10 cellular contexts compared by ENCODE assay signal in genomic region chr11:11731311-11732083, GRCh38.
DNase-seq lines count a peak whose midpoint lies in the region; ATAC-seq and TF ChIP-seq lines count a peak whose summit lies in the region.
"Had no signal": no experiment of that assay in that cellular context is flagged by ENCODE, and none has a peak within 500 bp of the region (broad histone marks: within the 10 kb centered on the region; RNA-seq: fewer than 3 reads in every experiment).

No MANE protein-coding gene starts in this region.

- TF ChIP-seq CTCF in fibroblast of lung (conservative IDR thresholded peaks at IDR 0.05 in 1 of 2, IDR thresholded peaks at IDR 0.05 in 1 of 2; ENCODE audit: low read depth in 1 of 2, low read length in 2 of 2): no peak
- TF ChIP-seq CTCF in ascending aorta (IDR thresholded peaks at IDR 0.05): no peak

- intact Hi-C loops in ascending aorta (cut with DNase I): no loop called here

- H3K27me3 ChIP-seq in fibroblast of lung (ENCODE audit: control insufficient read depth, insufficient read depth, low read length): peaks cover 4% of the 10 kb centered on the region
- H3K27me3 ChIP-seq in ascending aorta: no peaks in the 10 kb centered on the region

- no peaks in the 10 kb centered on the region for H3K4me1 ChIP-seq in fibroblast of lung (ENCODE audit: control insufficient read depth, extremely low read depth, insufficient read depth, low read length)
- no peaks in the 10 kb centered on the region for H3K4me1 ChIP-seq in ascending aorta

- no peaks in the 10 kb centered on the region for H3K36me3 ChIP-seq in fibroblast of lung (ENCODE audit: control insufficient read depth, insufficient read depth, low read length)
- no peaks in the 10 kb centered on the region for H3K36me3 ChIP-seq in ascending aorta

- H3K9ac ChIP-seq in fibroblast of lung (ENCODE audit: insufficient read depth, low read length): no peak overlapping the region

- H3K4me3 ChIP-seq in fibroblast of lung (replicated peaks in 1 of 4; ENCODE audit: control extremely low read depth in 1 of 4, insufficient read depth in 1 of 4, low read depth in 3 of 4, low read length in 4 of 4) (no peak overlapping the region), ascending aorta (no peak overlapping the region)

- no peaks in the 10 kb centered on the region for H4K20me1 ChIP-seq in fibroblast of lung (ENCODE audit: control insufficient read depth, extremely low read depth, insufficient read depth, low read length)

- H3K79me2 ChIP-seq in fibroblast of lung (ENCODE audit: control insufficient read depth, insufficient read depth, low read length): no peaks in the 10 kb centered on the region

- no peak overlapping the region for H2AFZ ChIP-seq in fibroblast of lung (ENCODE audit: low read length)

- no peak for ATAC-seq in HG02623 (IDR thresholded peaks at IDR 0.05; ENCODE audit: unreplicated experiment)
- no peak for ATAC-seq in HG03565 (IDR thresholded peaks at IDR 0.05; ENCODE audit: unreplicated experiment)

- no peak overlapping the region for H3K27ac ChIP-seq in fibroblast of lung (ENCODE audit: insufficient read depth, low read length)
- no peak overlapping the region for H3K27ac ChIP-seq in ascending aorta

- peak; percentile 36 for DNase-seq in ACHN
- DNase-seq in HPDE6-E6E7 (ENCODE audit: extremely low spot score): peak; percentile 76
- peak; percentile 96 for DNase-seq in NCI-H69 (lab: John Stamatoyannopoulos, UW)
- DNase-seq in fibroblast of lung (ENCODE audit: low read depth in 2 of 2): peak; percentile 48 to 78
- no peak for DNase-seq in ascending aorta (ENCODE audit: low spot score in 2 of 2)
- no peak for DNase-seq in KBM-7
- DNase-seq: activated CD4-positive, alpha-beta T cell treated with anti-CD3 and anti-CD28 coated beads, Interleukin-2, amount 50 U/mL, for 48 hours; OCI-M1 had no signal

- in situ Hi-C loops in ACHN (cut with HindIII; ENCODE audit: low pct_ligation_motif_present, low pct_unique_long_range_greater_than_20kb, low sequenced_read_pairs) (no loop called here), KBM-7 (cut with MboI; ENCODE audit: low pct_unique_long_range_greater_than_20kb, low sequenced_read_pairs) (no loop called here)

- H3K9me3 ChIP-seq in fibroblast of lung (ENCODE audit: control insufficient read depth, insufficient read depth, low read depth, low read length) (no peaks in the 10 kb centered on the region), ascending aorta (no peaks in the 10 kb centered on the region)

- no peak overlapping the region for H3K4me2 ChIP-seq in fibroblast of lung (ENCODE audit: extremely low read depth, insufficient read depth, low read length)

Comparison
In these comparisons a context has a peak if more than half of its experiments do, and no peak if none do; other contexts are left out.
1. DNase-seq: peak in ACHN (single experiment), HPDE6-E6E7 (single experiment), NCI-H69 (single experiment) and fibroblast of lung (2 of 2); none in ascending aorta (0 of 2) and KBM-7 (single experiment).